ENCODE assay signal across 23 cellular contexts in genomic region chr5:68021958-68022357, GRCh38.
DNase-seq lines count a peak whose midpoint lies in the region; ATAC-seq and TF ChIP-seq lines count a peak whose summit lies in the region.
"Had no signal": no experiment of that assay in that cellular context is flagged by ENCODE, and none has a peak within 500 bp of the region (broad histone marks: within the 10 kb centered on the region; RNA-seq: fewer than 3 reads in every experiment).

No MANE protein-coding gene starts in this region.

- DNase-seq in NCI-H69 (lab: John Stamatoyannopoulos, UW) (peak; percentile 56), left lobe of liver (ENCODE audit: low spot score) (no peak), right lobe of liver (no peak), trophoblast cell (peak; percentile 43 to 84), adrenal gland (no peak), NCI-H345 (lab: John Stamatoyannopoulos, UW) (no peak)
- DNase-seq: 8988T; ACHN; AML-193; BE2C; CD4-positive, alpha-beta T cell; CD8-positive, alpha-beta memory T cell; DMS 273 treated with DMSO at 0.1 percent for 48 hours; DMS79; EL; GDM1; GM23248; H9 had no signal

- H3K4me2 ChIP-seq in trophoblast cell (ENCODE audit: low read length) = no peak overlapping the region
- H3K4me2 ChIP-seq: A549; BLaER1 treated with 17β-estradiol and CSF1 and Interleukin-3, amounts not matched to agents 10 nM and 100 nM had no signal

- TF ChIP-seq POLR2A in right lobe of liver (IDR thresholded peaks at IDR 0.05) (no peak), adrenal gland (IDR thresholded peaks at IDR 0.05) (no peak)

- no peak overlapping the region for H3K4ac ChIP-seq in trophoblast cell (ENCODE audit: low read depth, low read length)

- H2BK12ac ChIP-seq in trophoblast cell (ENCODE audit: low read length) = no peak overlapping the region

- H3K36me3 ChIP-seq in right lobe of liver = no peaks in the 10 kb centered on the region
- H3K36me3 ChIP-seq in trophoblast cell (ENCODE audit: control insufficient read depth in 1 of 2, insufficient read depth in 2 of 2, low read length in 2 of 2) = no peaks in the 10 kb centered on the region
- H3K36me3 ChIP-seq in adrenal gland (replicated peaks in 1 of 2) = no peaks in the 10 kb centered on the region
- H3K36me3 ChIP-seq: BE2C; BLaER1 treated with 17β-estradiol and CSF1 and Interleukin-3, amounts not matched to agents 10 nM and 100 nM had no signal

- H4K91ac ChIP-seq in trophoblast cell (ENCODE audit: low read depth, low read length) = no peak overlapping the region

- ATAC-seq in left lobe of liver (peak; percentile 79), right lobe of liver (peak; percentile 73 to 75 (median 74)), HG03439 (IDR thresholded peaks at IDR 0.05; ENCODE audit: unreplicated experiment) (no peak)
- ATAC-seq: A549, GM12878, HCT116 had no signal

- H3K4me3 ChIP-seq in right lobe of liver (no peak overlapping the region), trophoblast cell (ENCODE audit: low read depth, low read length) (no peak overlapping the region), adrenal gland (no peak overlapping the region)
- H3K4me3 ChIP-seq: A549; BLaER1 treated with 17β-estradiol and CSF1 and Interleukin-3, amounts not matched to agents 10 nM and 100 nM; GM12878; GM23248 had no signal

- no peaks in the 10 kb centered on the region for H3K27me3 ChIP-seq in right lobe of liver
- H3K27me3 ChIP-seq in trophoblast cell (ENCODE audit: insufficient read depth, low read length) = no peaks in the 10 kb centered on the region
- no peaks in the 10 kb centered on the region for H3K27me3 ChIP-seq in adrenal gland
- H3K27me3 ChIP-seq: BE2C; BLaER1 treated with 17β-estradiol and CSF1 and Interleukin-3, amounts not matched to agents 10 nM and 100 nM had no signal

- no peak overlapping the region for H3K18ac ChIP-seq in trophoblast cell (ENCODE audit: low read length)

- H3K23ac ChIP-seq in trophoblast cell (ENCODE audit: low read length) = no peak overlapping the region

- no peak overlapping the region for H2BK120ac ChIP-seq in trophoblast cell (ENCODE audit: insufficient read depth, low read length, poor library complexity)

- H3K79me2 ChIP-seq in trophoblast cell (ENCODE audit: control insufficient read depth, insufficient read depth, low read length, poor library complexity) = no peaks in the 10 kb centered on the region

- no peaks in the 10 kb centered on the region for H3K9me3 ChIP-seq in right lobe of liver
- H3K9me3 ChIP-seq in trophoblast cell (ENCODE audit: insufficient read depth, low read depth, low read length) = no peaks in the 10 kb centered on the region
- H3K9me3 ChIP-seq in adrenal gland (replicated peaks in 1 of 3) = no peaks in the 10 kb centered on the region
- H3K9me3 ChIP-seq: A549, BE2C had no signal

- TF ChIP-seq CTCF in right lobe of liver (IDR thresholded peaks at IDR 0.05) (no peak), adrenal gland (IDR thresholded peaks at IDR 0.05) (no peak)

- H4K12ac ChIP-seq in trophoblast cell (ENCODE audit: low read depth, low read length) = no peak overlapping the region

- peaks cover 2% of the 10 kb centered on the region for H3K79me1 ChIP-seq in trophoblast cell (ENCODE audit: low read length)

- H2BK5ac ChIP-seq in trophoblast cell (ENCODE audit: low read depth, low read length, poor library complexity) = no peak overlapping the region

- no peak overlapping the region for H4K8ac ChIP-seq in trophoblast cell (ENCODE audit: low read depth, low read length)

- no peak overlapping the region for H2AFZ ChIP-seq in trophoblast cell (ENCODE audit: insufficient read depth, low read length, poor library complexity)
- H2AFZ ChIP-seq: GM23248 had no signal

- H2AK5ac ChIP-seq in trophoblast cell (ENCODE audit: low read length) = no peak overlapping the region

- no peak overlapping the region for H3K14ac ChIP-seq in trophoblast cell (ENCODE audit: low read length)

- H3K4me1 ChIP-seq in right lobe of liver (no peaks in the 10 kb centered on the region), trophoblast cell (ENCODE audit: control insufficient read depth in 1 of 2, insufficient read depth in 2 of 2, low read length in 2 of 2) (peaks cover 2 to 3% of the 10 kb centered on the region in 2 experiments), adrenal gland (replicated peaks in 1 of 2) (no peaks in the 10 kb centered on the region)
- H3K4me1 ChIP-seq: A549 had no signal

- no peak overlapping the region for H3K27ac ChIP-seq in right lobe of liver
- no peak overlapping the region for H3K27ac ChIP-seq in trophoblast cell (ENCODE audit: low read depth, low read length)
- H3K27ac ChIP-seq in adrenal gland = no peak overlapping the region
- H3K27ac ChIP-seq: A549; BLaER1 treated with 17β-estradiol and CSF1 and Interleukin-3, amounts not matched to agents 10 nM and 100 nM; GM23248 had no signal

- intact Hi-C loops in right lobe of liver (cut with DNase I) = no loop called here
- intact Hi-C loops in adrenal gland (cut with DNase I) = no loop called here

- no peak overlapping the region for H3K9ac ChIP-seq in trophoblast cell (ENCODE audit: low read length)
- H3K9ac ChIP-seq: BLaER1 treated with 17β-estradiol and CSF1 and Interleukin-3, amounts not matched to agents 10 nM and 100 nM; GM23248 had no signal

- 23% methylated on average over 2 of the region's 2 CpGs for WGBS in right lobe of liver (ENCODE audit: insufficient coverage, low coverage, low lambda C conversion rate, missing lambda C conversion rate)
- WGBS in trophoblast cell (ENCODE audit: extremely low coverage, insufficient coverage, insufficient read length) = no CpG with 5 or more reads among the region's 2 CpGs
- WGBS in adrenal gland, 4 donors = 62 to 71% (median 65%) methylated on average over 2 of the region's 2 CpGs

Comparison
In these comparisons a context has a peak if more than half of its experiments do, and no peak if none do; other contexts are left out.
1. DNase-seq: peak in NCI-H69 (single experiment) and trophoblast cell (2 of 2); none in left lobe of liver (single experiment), right lobe of liver (0 of 3), adrenal gland (0 of 7) and NCI-H345 (single experiment).